1 cellular context compared by ENCODE assay signal in the genomic region with DNA sequence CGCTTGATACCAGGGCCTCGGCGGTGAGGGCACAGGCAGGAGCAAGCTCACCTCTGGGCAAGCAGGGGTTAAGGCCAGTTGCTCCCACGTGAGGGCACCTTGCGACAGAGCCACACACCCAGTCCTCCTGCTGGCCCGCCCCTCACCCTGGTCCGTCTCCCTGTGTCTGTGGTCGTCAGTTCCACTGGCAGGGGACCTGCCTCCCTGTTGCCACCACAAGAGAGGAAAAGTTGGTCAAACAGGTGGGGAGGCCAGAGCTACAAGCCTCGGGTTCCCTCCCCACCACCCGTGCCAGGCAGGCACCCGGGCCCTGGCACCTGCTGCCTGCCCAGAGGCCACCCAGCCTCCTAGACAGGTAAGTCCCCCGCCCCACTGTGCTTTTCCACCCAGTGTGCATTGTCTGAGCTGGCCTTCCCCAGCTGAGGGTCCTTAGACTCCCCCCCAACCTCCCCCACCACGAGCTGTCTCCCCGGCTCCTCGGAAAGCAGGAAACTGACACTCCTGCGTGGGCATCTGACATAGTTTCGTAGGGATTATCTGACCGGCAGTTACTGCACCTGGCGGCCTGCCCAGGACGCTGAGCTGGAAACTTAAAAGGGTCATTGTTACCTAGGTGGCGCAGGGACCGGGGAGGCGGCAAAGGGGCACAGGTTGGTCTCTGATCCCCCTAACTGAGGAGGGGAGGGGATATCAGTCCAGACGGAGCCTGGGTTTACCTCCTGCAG.
TF ChIP-seq lines count a peak whose summit lies in the region.

A gene with protein sequence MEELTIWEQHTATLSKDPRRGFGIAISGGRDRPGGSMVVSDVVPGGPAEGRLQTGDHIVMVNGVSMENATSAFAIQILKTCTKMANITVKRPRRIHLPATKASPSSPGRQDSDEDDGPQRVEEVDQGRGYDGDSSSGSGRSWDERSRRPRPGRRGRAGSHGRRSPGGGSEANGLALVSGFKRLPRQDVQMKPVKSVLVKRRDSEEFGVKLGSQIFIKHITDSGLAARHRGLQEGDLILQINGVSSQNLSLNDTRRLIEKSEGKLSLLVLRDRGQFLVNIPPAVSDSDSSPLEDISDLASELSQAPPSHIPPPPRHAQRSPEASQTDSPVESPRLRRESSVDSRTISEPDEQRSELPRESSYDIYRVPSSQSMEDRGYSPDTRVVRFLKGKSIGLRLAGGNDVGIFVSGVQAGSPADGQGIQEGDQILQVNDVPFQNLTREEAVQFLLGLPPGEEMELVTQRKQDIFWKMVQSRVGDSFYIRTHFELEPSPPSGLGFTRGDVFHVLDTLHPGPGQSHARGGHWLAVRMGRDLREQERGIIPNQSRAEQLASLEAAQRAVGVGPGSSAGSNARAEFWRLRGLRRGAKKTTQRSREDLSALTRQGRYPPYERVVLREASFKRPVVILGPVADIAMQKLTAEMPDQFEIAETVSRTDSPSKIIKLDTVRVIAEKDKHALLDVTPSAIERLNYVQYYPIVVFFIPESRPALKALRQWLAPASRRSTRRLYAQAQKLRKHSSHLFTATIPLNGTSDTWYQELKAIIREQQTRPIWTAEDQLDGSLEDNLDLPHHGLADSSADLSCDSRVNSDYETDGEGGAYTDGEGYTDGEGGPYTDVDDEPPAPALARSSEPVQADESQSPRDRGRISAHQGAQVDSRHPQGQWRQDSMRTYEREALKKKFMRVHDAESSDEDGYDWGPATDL (plus strand): TSS at position 178 of the 725 bp plus-strand sequence. CDS start 20,049 bp downstream, outside the sequence.

TF ChIP-seq in HCT116, 20 proteins besides CTCF, POLR2A, EP300 and RAD21 (continued from another document):
- TF ChIP-seq, protein P1, sequence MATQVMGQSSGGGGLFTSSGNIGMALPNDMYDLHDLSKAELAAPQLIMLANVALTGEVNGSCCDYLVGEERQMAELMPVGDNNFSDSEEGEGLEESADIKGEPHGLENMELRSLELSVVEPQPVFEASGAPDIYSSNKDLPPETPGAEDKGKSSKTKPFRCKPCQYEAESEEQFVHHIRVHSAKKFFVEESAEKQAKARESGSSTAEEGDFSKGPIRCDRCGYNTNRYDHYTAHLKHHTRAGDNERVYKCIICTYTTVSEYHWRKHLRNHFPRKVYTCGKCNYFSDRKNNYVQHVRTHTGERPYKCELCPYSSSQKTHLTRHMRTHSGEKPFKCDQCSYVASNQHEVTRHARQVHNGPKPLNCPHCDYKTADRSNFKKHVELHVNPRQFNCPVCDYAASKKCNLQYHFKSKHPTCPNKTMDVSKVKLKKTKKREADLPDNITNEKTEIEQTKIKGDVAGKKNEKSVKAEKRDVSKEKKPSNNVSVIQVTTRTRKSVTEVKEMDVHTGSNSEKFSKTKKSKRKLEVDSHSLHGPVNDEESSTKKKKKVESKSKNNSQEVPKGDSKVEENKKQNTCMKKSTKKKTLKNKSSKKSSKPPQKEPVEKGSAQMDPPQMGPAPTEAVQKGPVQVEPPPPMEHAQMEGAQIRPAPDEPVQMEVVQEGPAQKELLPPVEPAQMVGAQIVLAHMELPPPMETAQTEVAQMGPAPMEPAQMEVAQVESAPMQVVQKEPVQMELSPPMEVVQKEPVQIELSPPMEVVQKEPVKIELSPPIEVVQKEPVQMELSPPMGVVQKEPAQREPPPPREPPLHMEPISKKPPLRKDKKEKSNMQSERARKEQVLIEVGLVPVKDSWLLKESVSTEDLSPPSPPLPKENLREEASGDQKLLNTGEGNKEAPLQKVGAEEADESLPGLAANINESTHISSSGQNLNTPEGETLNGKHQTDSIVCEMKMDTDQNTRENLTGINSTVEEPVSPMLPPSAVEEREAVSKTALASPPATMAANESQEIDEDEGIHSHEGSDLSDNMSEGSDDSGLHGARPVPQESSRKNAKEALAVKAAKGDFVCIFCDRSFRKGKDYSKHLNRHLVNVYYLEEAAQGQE (IDR thresholded peaks at IDR 0.05; ENCODE audit: low read depth): no peak
- TF ChIP-seq CEBPB (IDR thresholded peaks at IDR 0.05; ENCODE audit: low read depth): no peak; the same call in none of the 2 replicates
- TF ChIP-seq FOSL1 (IDR thresholded peaks at IDR 0.05; ENCODE audit: low read depth): no peak
- peak; percentile 88 for TF ChIP-seq EGR1 (IDR thresholded peaks at IDR 0.05; ENCODE audit: low read depth)
- TF ChIP-seq YY1 (IDR thresholded peaks at IDR 0.05; ENCODE audit: extremely low read depth, insufficient replicate concordance, low read depth, low read length): peak; percentile 6
- TF ChIP-seq, protein P2, sequence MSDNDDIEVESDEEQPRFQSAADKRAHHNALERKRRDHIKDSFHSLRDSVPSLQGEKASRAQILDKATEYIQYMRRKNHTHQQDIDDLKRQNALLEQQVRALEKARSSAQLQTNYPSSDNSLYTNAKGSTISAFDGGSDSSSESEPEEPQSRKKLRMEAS (IDR thresholded peaks at IDR 0.05): peak; percentile 32; the same call in 1 of the 2 replicates
- peak; percentile 63 for TF ChIP-seq SP1 (IDR thresholded peaks at IDR 0.05; ENCODE audit: low read depth)
- peak; percentile 37; the same call in 1 of the 2 replicates for TF ChIP-seq SIN3A (IDR thresholded peaks at IDR 0.05; ENCODE audit: low read depth)
